In the genomic region with DNA sequence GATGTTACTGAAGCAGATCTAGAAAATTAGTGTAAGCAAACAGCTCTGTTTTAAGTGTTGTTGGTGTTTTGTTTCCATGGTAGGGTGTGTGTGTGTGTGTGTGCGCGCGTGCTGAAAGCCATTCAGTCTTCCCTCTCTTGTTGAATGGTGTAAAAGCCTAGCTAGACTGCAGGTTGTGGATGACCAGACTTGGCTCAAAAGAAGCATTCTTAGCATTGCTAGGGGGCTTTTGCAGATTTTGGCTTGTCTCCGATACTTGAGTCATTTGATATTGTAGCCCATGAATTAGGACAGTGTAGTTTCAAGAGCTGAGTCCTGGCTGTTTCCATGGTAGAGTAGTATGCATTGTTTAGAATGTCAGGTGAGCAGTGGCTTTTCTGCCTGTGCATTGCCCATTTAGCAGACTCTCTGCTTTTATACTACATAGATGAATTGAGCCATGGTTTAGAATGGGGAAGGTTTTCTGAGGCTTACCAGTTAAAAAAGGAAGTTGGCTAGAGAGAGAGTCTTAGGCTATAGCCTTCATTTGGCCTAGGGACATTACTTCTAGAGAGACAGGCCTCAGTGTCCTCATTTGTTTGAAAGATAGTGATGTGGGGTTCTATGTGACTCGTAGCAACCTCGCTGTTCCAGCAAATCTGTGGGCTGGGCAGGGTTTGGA, we compare ENCODE assay signal across 10 cellular contexts.
DNase-seq lines count a peak whose midpoint lies in the region; ATAC-seq and TF ChIP-seq lines count a peak whose summit lies in the region.
"Had no signal": no experiment of that assay in that cellular context is flagged by ENCODE, and none has a peak within 500 bp of the region (broad histone marks: within the 10 kb centered on the region; RNA-seq: fewer than 3 reads in every experiment).

No MANE protein-coding gene starts in this region.

- DNase-seq in NCI-H1417 (lab: John Stamatoyannopoulos, UW) = peak in 2 of 3 experiments; percentile 23 to 24
- no peak for DNase-seq in NCI-H1417 treated with DMSO at 0.1 percent for 48 hours (lab: John Stamatoyannopoulos, UW)
- peak; percentile 3 for DNase-seq in NCI-H187 treated with DMSO at 0.1 percent for 48 hours (lab: John Stamatoyannopoulos, UW)
- DNase-seq in cardiac fibroblast (ENCODE audit: low read depth in 2 of 2) = peak; percentile 79 to 89
- DNase-seq in omental fat pad (ENCODE audit: low spot score) = no peak
- no peak for DNase-seq in HuH-7.5 (ENCODE audit: low spot score)
- no peak for DNase-seq in KG1 (lab: John Stamatoyannopoulos, UW)
- DNase-seq: activated CD4-positive, alpha-beta T cell treated with anti-CD3 and anti-CD28 coated beads, Interleukin-2, amount 50 U/mL, for 48 hours; MM.1S had no signal

- no peak for TF ChIP-seq CTCF in cardiac fibroblast (IDR thresholded peaks at IDR 0.05; ENCODE audit: low read depth, low read length)
- TF ChIP-seq CTCF in omental fat pad (IDR thresholded peaks at IDR 0.05) = no peak

- H3K4me3 ChIP-seq in cardiac fibroblast (replicated peaks in 1 of 2; ENCODE audit: low read depth in 2 of 2, low read length in 2 of 2) = no peak overlapping the region

- ATAC-seq in omental fat pad (ENCODE audit: low FRiP score) (peak; percentile 31), HG02759 (IDR thresholded peaks at IDR 0.05; ENCODE audit: unreplicated experiment) (no peak)

Comparison
In these comparisons a context has a peak if more than half of its experiments do, and no peak if none do; other contexts are left out.
1. DNase-seq: peak in NCI-H1417 (2 of 3), NCI-H187 treated with DMSO at 0.1 percent for 48 hours (single experiment) and cardiac fibroblast (2 of 2); none in NCI-H1417 treated with DMSO at 0.1 percent for 48 hours (single experiment), omental fat pad (single experiment), HuH-7.5 (single experiment) and KG1 (single experiment).